In genomic region chr15:76309561-76310330, GRCh38 we compare ENCODE assay signal across 9 cellular contexts. TPM values are rescaled to one million over a fixed set of nuclear protein-coding genes. Genes with fewer than 3 reads are reported as not detected.
DNase-seq lines count a peak whose midpoint lies in the region; ATAC-seq and TF ChIP-seq lines count a peak whose summit lies in the region.
"Had no signal": no experiment of that assay in that cellular context is flagged by ENCODE, and none has a peak within 500 bp of the region (broad histone marks: within the 10 kb centered on the region; RNA-seq: fewer than 3 reads in every experiment).

No MANE protein-coding gene starts in this region.

- peaks cover 5% of the 10 kb centered on the region for H3K36me3 Mint-ChIP-seq in activated naive CD4-positive, alpha-beta T cell treated with anti-CD3 and anti-CD28 coated beads, Interleukin-2, amount 50 U/mL, for 24 hours
- peaks cover 4% of the 10 kb centered on the region for H3K36me3 Mint-ChIP-seq in WTC11

- CTCF ChIA-PET in WTC11 (lab: Charles Lee) = interaction anchor here (2.0 to 2.5 kb wide), 2 partner anchors 20 to 24 kb away, joined by 4 to 15 read pairs; no protein-coding TSS in a partner anchor

- H3K9me3 Mint-ChIP-seq in activated naive CD4-positive, alpha-beta T cell treated with anti-CD3 and anti-CD28 coated beads, Interleukin-2, amount 50 U/mL, for 24 hours = peaks cover 5% of the 10 kb centered on the region
- peaks cover 12% of the 10 kb centered on the region for H3K9me3 Mint-ChIP-seq in WTC11

- H3K27me3 Mint-ChIP-seq in activated naive CD4-positive, alpha-beta T cell treated with anti-CD3 and anti-CD28 coated beads, Interleukin-2, amount 50 U/mL, for 24 hours = no peaks in the 10 kb centered on the region
- peaks cover 22% of the 10 kb centered on the region for H3K27me3 Mint-ChIP-seq in WTC11 (ENCODE audit: low read depth)

- peak overlapping the region; percentile 94 for H3K27ac ChIP-seq in subcutaneous abdominal adipose tissue (ENCODE audit: low read depth, low read length)
- peak overlapping the region in 1 of 4 donors; percentile 89 for H3K27ac ChIP-seq in gastroesophageal sphincter

- no peak for TF ChIP-seq POLR2A in gastroesophageal sphincter (IDR thresholded peaks at IDR 0.05)

- peaks cover 12% of the 10 kb centered on the region for H3K4me1 ChIP-seq in iPS-15b (ENCODE audit: control insufficient read depth, insufficient read depth, low read length)
- peaks cover 3 to 42% (median 37%) of the 10 kb centered on the region in 5 donors for H3K4me1 ChIP-seq in subcutaneous abdominal adipose tissue (ENCODE audit: control insufficient read depth in 5 of 5, insufficient read depth in 5 of 5, low read length in 5 of 5)
- peaks cover 0 to 35% (median 3%) of the 10 kb centered on the region in 3 donors for H3K4me1 ChIP-seq in gastroesophageal sphincter

- TF ChIP-seq CTCF in WTC11 (IDR thresholded peaks at IDR 0.05) (no peak), gastroesophageal sphincter (IDR thresholded peaks at IDR 0.05) (no peak)

- 72 to 74% methylated on average over 3 to 6 of the region's 14 CpGs for WGBS in gastroesophageal sphincter (ENCODE audit: low coverage in 1 of 2), 2 donors

- H3K9me3 ChIP-seq in iPS-15b (ENCODE audit: control insufficient read depth, insufficient read depth, low read length) = no peaks in the 10 kb centered on the region
- H3K9me3 ChIP-seq in subcutaneous abdominal adipose tissue (ENCODE audit: control insufficient read depth in 5 of 5, low read length in 5 of 5) = no peaks in the 10 kb centered on the region
- H3K9me3 ChIP-seq in gastroesophageal sphincter = no peaks in the 10 kb centered on the region

- H3K27ac Mint-ChIP-seq in activated naive CD4-positive, alpha-beta T cell treated with anti-CD3 and anti-CD28 coated beads, Interleukin-2, amount 50 U/mL, for 24 hours = peak overlapping the region; percentile 76
- H3K27ac Mint-ChIP-seq in WTC11 = no peak overlapping the region

- no peak for ATAC-seq in WTC11
- ATAC-seq in gastroesophageal sphincter = no peak
- no peak for ATAC-seq in HG03432 (IDR thresholded peaks at IDR 0.05; ENCODE audit: unreplicated experiment)

- peaks cover 11% of the 10 kb centered on the region for H3K27me3 ChIP-seq in iPS-15b (ENCODE audit: control insufficient read depth, insufficient read depth, low read length)
- H3K27me3 ChIP-seq in subcutaneous abdominal adipose tissue (ENCODE audit: control insufficient read depth in 5 of 5, insufficient read depth in 4 of 5, low read length in 5 of 5) = no peaks in the 10 kb centered on the region
- H3K27me3 ChIP-seq in gastroesophageal sphincter = no peaks in the 10 kb centered on the region

- H3K9ac ChIP-seq in iPS-15b (ENCODE audit: low read depth, low read length) = no peak overlapping the region
- H3K9ac ChIP-seq in subcutaneous abdominal adipose tissue (ENCODE audit: low read length in 5 of 5) = peak overlapping the region in 2 of 5 donors; percentile 94 to 99

- POLR2A ChIA-PET in WTC11 (lab: Charles Lee) = interaction anchor here (0.7 to 2.2 kb wide), 3 partner anchors 20 to 55 kb away, joined by 5 to 9 read pairs (median 6); partner anchors contain the start of gene ISL2

- H3K36me3 ChIP-seq in iPS-15b (ENCODE audit: control insufficient read depth, insufficient read depth, low read length) (no peaks in the 10 kb centered on the region), subcutaneous abdominal adipose tissue (ENCODE audit: control insufficient read depth in 5 of 5, insufficient read depth in 5 of 5, low read length in 5 of 5) (no peaks in the 10 kb centered on the region), gastroesophageal sphincter (no peaks in the 10 kb centered on the region)

- DNase-seq in activated naive CD4-positive, alpha-beta T cell (lab: John Stamatoyannopoulos, UW) = no peak
- no peak for DNase-seq in WTC11 (ENCODE audit: low spot score)
- DNase-seq in stimulated activated CD4-positive, alpha-beta T cell treated with anti-CD3 and anti-CD28 coated beads, Interleukin-2, amount 100 ng/mL, for 24 hours = no peak
- DNase-seq: stimulated activated CD4-positive, alpha-beta T cell treated with anti-CD3 and anti-CD28 coated beads, Interleukin-15, amount 100 ng/mL, for 24 hours had no signal

- peaks cover 57% of the 10 kb centered on the region for H3K4me1 Mint-ChIP-seq in activated naive CD4-positive, alpha-beta T cell treated with anti-CD3 and anti-CD28 coated beads, Interleukin-2, amount 50 U/mL, for 24 hours
- peaks cover 10% of the 10 kb centered on the region for H3K4me1 Mint-ChIP-seq in WTC11

- peak overlapping the region; percentile 80 for H3K4me3 ChIP-seq in iPS-15b (ENCODE audit: low read depth, low read length)
- peak overlapping the region in 4 of 5 donors; percentile 86 to 93 (median 90) for H3K4me3 ChIP-seq in subcutaneous abdominal adipose tissue (ENCODE audit: low read depth in 1 of 5, low read length in 5 of 5)
- peak overlapping the region in 1 of 2 donors; percentile 75 for H3K4me3 ChIP-seq in gastroesophageal sphincter

- TF ChIP-seq EP300 in gastroesophageal sphincter (IDR thresholded peaks at IDR 0.05) = no peak

- peak overlapping the region; percentile 91 for H3K4me3 Mint-ChIP-seq in activated naive CD4-positive, alpha-beta T cell treated with anti-CD3 and anti-CD28 coated beads, Interleukin-2, amount 50 U/mL, for 24 hours
- peak overlapping the region; percentile 78 for H3K4me3 Mint-ChIP-seq in WTC11

TF ChIP-seq in WTC11, 78 proteins besides CTCF, POLR2A, EP300 and RAD21 (continues in another document):
- TF ChIP-seq SOX15 (CRISPR knock-in tag; IDR thresholded peaks at IDR 0.05) (no peak), TEAD4 (CRISPR knock-in tag; IDR thresholded peaks at IDR 0.05) (no peak), SMAD4 (CRISPR knock-in tag; IDR thresholded peaks at IDR 0.05) (no peak), ZNF219 (CRISPR knock-in tag; IDR thresholded peaks at IDR 0.05; ENCODE audit: borderline replicate concordance) (no peak), ERG (CRISPR knock-in tag; IDR thresholded peaks at IDR 0.05) (no peak), NR2C2 (CRISPR knock-in tag; IDR thresholded peaks at IDR 0.05) (no peak), CREB1 (CRISPR knock-in tag; IDR thresholded peaks at IDR 0.05) (no peak), ZNF425 (CRISPR knock-in tag; conservative IDR thresholded peaks at IDR 0.05) (no peak), PREB (CRISPR knock-in tag; IDR thresholded peaks at IDR 0.05; ENCODE audit: borderline replicate concordance) (no peak), E2F1 (CRISPR knock-in tag; IDR thresholded peaks at IDR 0.05) (no peak), SMAD3 (CRISPR knock-in tag; IDR thresholded peaks at IDR 0.05; ENCODE audit: borderline replicate concordance) (no peak), NFE2L1 (CRISPR knock-in tag; IDR thresholded peaks at IDR 0.05) (no peak)

RNA-seq across cellular contexts. Expression of gene ETFA, which starts 1.5 kb away (rescaled TPM):
- total RNA-seq in WTC11 (2021) = 84.4 to 97.7 TPM (median 85.4 TPM) in 3 replicates
- 100 to 1,000 TPM; 113 to 168 (median 137) TPM for total RNA-seq in gastroesophageal sphincter

RNA-seq across cellular contexts. Expression of gene ISL2, which starts 26.8 kb away (rescaled TPM):
- 0.18 to 0.37 TPM (median 0.24 TPM) in 3 replicates for total RNA-seq in WTC11 (2021)
- 1 to 10 TPM; 2.6 to 6.3 (median 3.8) TPM for total RNA-seq in gastroesophageal sphincter
